In genomic region chr14:68402525-68403101, GRCh38 we compare ENCODE assay signal across 1 cellular context.
TF ChIP-seq lines count a peak whose summit lies in the region.

No MANE protein-coding gene starts in this region.

TF ChIP-seq in GM23338, 12 proteins besides CTCF, POLR2A, EP300 and RAD21 (continued from another document):
- no peak for TF ChIP-seq ZNF462 (CRISPR knock-in tag; IDR thresholded peaks at IDR 0.05)
- TF ChIP-seq STAT1 (IDR thresholded peaks at IDR 0.05; ENCODE audit: unreplicated experiment), result no peak
- TF ChIP-seq ZNF331 (CRISPR knock-in tag; IDR thresholded peaks at IDR 0.05; ENCODE audit: low read depth), result no peak
